9 cellular contexts compared by ENCODE assay signal in the genomic region with DNA sequence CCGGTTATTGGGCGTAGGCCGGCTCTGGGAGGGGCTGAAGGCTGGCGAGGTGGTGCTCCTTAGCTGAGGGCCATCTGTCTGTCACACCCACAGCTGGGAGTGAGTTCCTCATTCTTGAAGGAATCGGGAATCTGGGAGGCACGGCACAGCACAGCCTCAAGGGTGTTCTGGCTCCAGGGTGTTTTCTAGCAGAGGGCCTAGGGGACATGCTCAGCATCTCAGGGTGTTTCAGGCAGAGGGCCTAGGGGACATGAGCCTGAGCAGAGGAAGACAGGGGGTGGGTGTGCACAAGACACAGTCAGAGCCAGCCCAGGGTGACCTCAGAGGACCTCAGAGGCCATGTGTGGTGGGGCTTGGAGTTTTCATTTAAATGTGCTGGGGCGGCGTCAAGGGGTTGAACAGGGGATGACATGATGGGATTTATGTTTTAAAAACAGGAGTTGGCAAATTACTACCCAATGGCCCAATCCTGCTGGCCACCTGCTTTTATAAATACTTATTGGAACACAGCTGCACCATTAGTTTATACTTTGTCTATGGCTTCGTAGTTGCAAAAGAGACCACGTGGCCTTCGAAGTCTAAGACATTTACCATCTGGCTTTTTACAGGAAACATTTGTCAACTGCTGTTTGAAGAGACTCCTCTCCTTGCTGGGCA.
A peak's percentile ranks its signal among the peaks of the same experiment; 100 is the strongest.
DNase-seq lines count a peak whose midpoint lies in the region; ATAC-seq and TF ChIP-seq lines count a peak whose summit lies in the region.
"Had no signal": no experiment of that assay in that cellular context is flagged by ENCODE, and none has a peak within 500 bp of the region (broad histone marks: within the 10 kb centered on the region; RNA-seq: fewer than 3 reads in every experiment).

No MANE protein-coding gene starts in this region.

- no peaks in the 10 kb centered on the region for H3K36me3 Mint-ChIP-seq in natural killer cell treated with Interleukin-12 subunit alpha and Interleukin-12 subunit beta and Interleukin-15 and Interleukin-18, amount 100 ng/mL, for 72 hours

- H3K4me1 ChIP-seq in fibroblast of lung (ENCODE audit: control insufficient read depth, extremely low read depth, insufficient read depth, low read length), result peaks cover 33% of the 10 kb centered on the region
- H3K4me1 ChIP-seq in osteoblast (ENCODE audit: insufficient read depth, low read length), result peaks cover 55% of the 10 kb centered on the region

- H3K9me3 Mint-ChIP-seq in natural killer cell treated with Interleukin-12 subunit alpha and Interleukin-12 subunit beta and Interleukin-15 and Interleukin-18, amount 100 ng/mL, for 72 hours, result no peaks in the 10 kb centered on the region

- H3K9ac ChIP-seq in fibroblast of lung (ENCODE audit: insufficient read depth, low read length), result peak overlapping the region; percentile 27

- H3K4me3 ChIP-seq in fibroblast of lung (replicated peaks in 1 of 4; ENCODE audit: control extremely low read depth in 1 of 4, insufficient read depth in 1 of 4, low read depth in 3 of 4, low read length in 4 of 4) (no peak overlapping the region), osteoblast (ENCODE audit: insufficient read depth, low read length) (no peak overlapping the region)

- no peak overlapping the region for H3K27ac Mint-ChIP-seq in natural killer cell treated with Interleukin-12 subunit alpha and Interleukin-12 subunit beta and Interleukin-15 and Interleukin-18, amount 100 ng/mL, for 72 hours

- H3K4me3 Mint-ChIP-seq in natural killer cell treated with Interleukin-12 subunit alpha and Interleukin-12 subunit beta and Interleukin-15 and Interleukin-18, amount 100 ng/mL, for 72 hours, result no peak overlapping the region

- H2AFZ ChIP-seq in fibroblast of lung (ENCODE audit: low read length) (no peak overlapping the region), osteoblast (ENCODE audit: low read length) (no peak overlapping the region)

- H4K20me1 ChIP-seq in fibroblast of lung (ENCODE audit: control insufficient read depth, extremely low read depth, insufficient read depth, low read length), result no peaks in the 10 kb centered on the region
- H4K20me1 ChIP-seq in osteoblast (ENCODE audit: insufficient read depth, low read length), result no peaks in the 10 kb centered on the region

- peak; percentile 69 for DNase-seq in CD1c-positive myeloid dendritic cell (ENCODE audit: extremely low spot score)
- DNase-seq in MV-4-11 (lab: John Stamatoyannopoulos, UW), result peak; percentile 61
- peak in 1 of 2 donors; percentile 97 for DNase-seq in fibroblast of lung (ENCODE audit: low read depth in 2 of 2)
- no peak for DNase-seq in osteoblast (ENCODE audit: insufficient read length, low spot score, missing footprints)
- no peak for DNase-seq in natural killer cell treated with Interleukin-12 subunit alpha and Interleukin-12 subunit beta and Interleukin-15 and Interleukin-18, amount 100 ng/mL, for 72 hours (ENCODE audit: low spot score)
- DNase-seq in NCI-H2196 treated with DMSO at 0.1 percent for 48 hours (lab: John Stamatoyannopoulos, UW; ENCODE audit: unreplicated experiment), result no peak
- DNase-seq: H7 had no signal

- no peak overlapping the region for H3K4me2 ChIP-seq in fibroblast of lung (ENCODE audit: extremely low read depth, insufficient read depth, low read length)
- H3K4me2 ChIP-seq in osteoblast (ENCODE audit: insufficient read depth, low read length), result no peak overlapping the region

- ATAC-seq in GM19463 (IDR thresholded peaks at IDR 0.05; ENCODE audit: unreplicated experiment), result no peak
- ATAC-seq in GM18867 (IDR thresholded peaks at IDR 0.05; ENCODE audit: unreplicated experiment), result no peak
- ATAC-seq in natural killer cell treated with Interleukin-12 subunit alpha and Interleukin-12 subunit beta and Interleukin-15 and Interleukin-18, amount 100 ng/mL, for 72 hours, result no peak

- H3K36me3 ChIP-seq in fibroblast of lung (ENCODE audit: control insufficient read depth, insufficient read depth, low read length), result no peaks in the 10 kb centered on the region
- no peaks in the 10 kb centered on the region for H3K36me3 ChIP-seq in osteoblast (ENCODE audit: insufficient read depth, low read length)

- H3K4me1 Mint-ChIP-seq in natural killer cell treated with Interleukin-12 subunit alpha and Interleukin-12 subunit beta and Interleukin-15 and Interleukin-18, amount 100 ng/mL, for 72 hours (ENCODE audit: low read depth in 2 of 2), result peaks cover 17 to 20% of the 10 kb centered on the region in 2 donors

- H3K27me3 Mint-ChIP-seq in natural killer cell treated with Interleukin-12 subunit alpha and Interleukin-12 subunit beta and Interleukin-15 and Interleukin-18, amount 100 ng/mL, for 72 hours, result no peaks in the 10 kb centered on the region

- peak in 1 of 2 donors; percentile 6 for TF ChIP-seq CTCF in fibroblast of lung (conservative IDR thresholded peaks at IDR 0.05 in 1 of 2, IDR thresholded peaks at IDR 0.05 in 1 of 2; ENCODE audit: low read depth in 1 of 2, low read length in 2 of 2)
- no peak for TF ChIP-seq CTCF in osteoblast (IDR thresholded peaks at IDR 0.05; ENCODE audit: extremely low read depth, low read depth, low read length)

- H3K27ac ChIP-seq in fibroblast of lung (ENCODE audit: insufficient read depth, low read length), result peak overlapping the region; percentile 78
- peak overlapping the region; percentile 38 for H3K27ac ChIP-seq in osteoblast (ENCODE audit: low read depth, low read length)

- H3K9me3 ChIP-seq in fibroblast of lung (ENCODE audit: control insufficient read depth, insufficient read depth, low read depth, low read length) (no peaks in the 10 kb centered on the region), osteoblast (ENCODE audit: low read depth, low read length) (no peaks in the 10 kb centered on the region)

- H3K27me3 ChIP-seq in fibroblast of lung (ENCODE audit: control insufficient read depth, insufficient read depth, low read length) (no peaks in the 10 kb centered on the region), osteoblast (ENCODE audit: insufficient read depth, low read length) (no peaks in the 10 kb centered on the region)

- H3K79me2 ChIP-seq in fibroblast of lung (ENCODE audit: control insufficient read depth, insufficient read depth, low read length), result no peaks in the 10 kb centered on the region
- H3K79me2 ChIP-seq in osteoblast (ENCODE audit: insufficient read depth, low read length), result no peaks in the 10 kb centered on the region

Comparison
In these comparisons a context has a peak if more than half of its experiments do, and no peak if none do; other contexts are left out.
1. DNase-seq: peak in CD1c-positive myeloid dendritic cell (single experiment) and MV-4-11 (single experiment); none in osteoblast (single experiment), natural killer cell treated with Interleukin-12 subunit alpha and Interleukin-12 subunit beta and Interleukin-15 and Interleukin-18, amount 100 ng/mL, for 72 hours (single experiment) and NCI-H2196 treated with DMSO at 0.1 percent for 48 hours (single experiment).